31 cellular contexts compared by ENCODE assay signal in the genomic region with DNA sequence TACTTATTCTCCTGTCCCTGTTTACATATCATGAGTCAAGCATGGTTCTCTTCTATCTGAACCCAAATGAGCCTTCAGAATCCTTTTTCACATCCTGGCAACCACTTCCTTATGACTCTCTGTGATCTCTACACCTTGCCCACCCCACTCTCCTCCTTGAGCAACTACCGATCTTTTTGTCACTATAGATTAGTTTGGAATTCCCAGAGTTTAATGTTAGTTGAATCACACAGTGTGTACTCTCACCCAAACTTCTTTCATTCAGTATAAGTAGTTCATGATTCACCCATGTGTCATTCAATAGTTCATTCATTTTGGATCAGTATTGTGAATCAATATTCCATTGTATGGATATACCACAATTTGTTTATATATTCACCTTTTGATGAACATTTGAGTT.
"Had no signal": no experiment of that assay in that cellular context is flagged by ENCODE, and none has a peak within 500 bp of the region (broad histone marks: within the 10 kb centered on the region; RNA-seq: fewer than 3 reads in every experiment).

No MANE protein-coding gene starts in this region.

- ATAC-seq: activated CD4-positive, CD25-positive, alpha-beta regulatory T cell treated with anti-CD3 and anti-CD28 coated beads, Interleukin-2, amount 50 U/mL, for 24 hours; gastroesophageal sphincter; naive thymus-derived CD8-positive, alpha-beta T cell; upper lobe of right lung had no signal

- H3K4me1 ChIP-seq: parathyroid adenoma, right atrium auricular region had no signal

- H3K4me3 ChIP-seq: gastroesophageal sphincter, hepatocyte, neural progenitor cell, right atrium auricular region, smooth muscle cell, suprapubic skin, tibial artery, upper lobe of right lung had no signal

- H3K4me1 Mint-ChIP-seq: memory B cell; stimulated activated memory B cell treated with anti-CD40 and anti-IgM and Interleukin-4, amounts not matched to agents 10 μg/mL and 1 μg/mL and 100 μg/mL, for 72 hours had no signal

- H3K36me3 ChIP-seq: gastroesophageal sphincter, neural progenitor cell, right atrium auricular region, suprapubic skin, tibial artery, upper lobe of right lung had no signal

- H3K9ac ChIP-seq: neural progenitor cell, parathyroid adenoma had no signal

- DNase-seq: activated CD4-positive, alpha-beta memory T cell treated with anti-CD3 and anti-CD28 coated beads for 36 hours; activated CD4-positive, alpha-beta T cell treated with anti-CD3 and anti-CD28 coated beads, Interleukin-2, amount 10 ng/mL, durations not matched to agents 24 days and 14 days; activated CD8-positive, alpha-beta memory T cell treated with anti-CD3 and anti-CD28 coated beads, Interleukin-2, amount 50 U/mL, for 48 hours; activated gamma-delta T cell; activated naive CD4-positive, alpha-beta T cell treated with anti-CD3 and anti-CD28 coated beads, Interleukin-2, amount 10 ng/mL, durations not matched to agents 7 days and 5 days; activated T-cell treated with anti-CD3 and anti-CD28 coated beads, Interleukin-2, amount 50 U/mL, for 24 hours; amygdala; dermis blood vessel endothelial cell; effector CD8-positive, alpha-beta T cell; erythroblast; islet precursor cell; naive thymus-derived CD8-positive, alpha-beta T cell; occipital lobe; stimulated activated CD4-positive, alpha-beta T cell treated with anti-CD3 and anti-CD28 coated beads, Interleukin-1b, Interleukin-23, amount 100 ng/mL, for 48 hours; stimulated activated CD4-positive, alpha-beta T cell treated with anti-CD3 and anti-CD28 coated beads, Interleukin-4, amount 100 ng/mL, for 4 hours; stimulated activated CD8-positive, alpha-beta memory T cell treated with anti-CD3 and anti-CD28 coated beads, Interleukin-4, amount 100 ng/mL, for 48 hours; tibial artery; upper lobe of right lung had no signal

- H3K4me3 Mint-ChIP-seq: activated CD4-positive, alpha-beta memory T cell treated with anti-CD3 and anti-CD28 coated beads for 36 hours; activated CD4-positive, alpha-beta T cell treated with anti-CD3 and anti-CD28 coated beads, Interleukin-2, amount 10 ng/mL, durations not matched to agents 24 days and 14 days; activated naive CD4-positive, alpha-beta T cell treated with anti-CD3 and anti-CD28 coated beads, Interleukin-2, amount 10 ng/mL, durations not matched to agents 7 days and 5 days; activated T-cell treated with anti-CD3 and anti-CD28 coated beads, Interleukin-2, amount 50 U/mL, for 24 hours; memory B cell; naive thymus-derived CD8-positive, alpha-beta T cell; neural progenitor cell; stimulated activated memory B cell treated with anti-CD40 and anti-IgM and Interleukin-4, amounts not matched to agents 10 μg/mL and 1 μg/mL and 100 μg/mL, for 72 hours had no signal

- H3K27me3 ChIP-seq: gastroesophageal sphincter, hepatocyte, neural progenitor cell, right atrium auricular region, suprapubic skin, tibial artery, upper lobe of right lung had no signal

- H3K27ac ChIP-seq: gastroesophageal sphincter, hepatocyte, neural progenitor cell, parathyroid adenoma, right atrium auricular region, suprapubic skin, tibial artery, upper lobe of right lung, VCaP had no signal

- H3K9me3 ChIP-seq: gastroesophageal sphincter, suprapubic skin, tibial artery, upper lobe of right lung had no signal

- H3K27ac Mint-ChIP-seq: activated CD4-positive, alpha-beta memory T cell treated with anti-CD3 and anti-CD28 coated beads for 36 hours; activated CD4-positive, alpha-beta T cell treated with anti-CD3 and anti-CD28 coated beads, Interleukin-2, amount 10 ng/mL, durations not matched to agents 24 days and 14 days; activated naive CD4-positive, alpha-beta T cell treated with anti-CD3 and anti-CD28 coated beads, Interleukin-2, amount 10 ng/mL, durations not matched to agents 7 days and 5 days; activated T-cell treated with anti-CD3 and anti-CD28 coated beads, Interleukin-2, amount 50 U/mL, for 24 hours; memory B cell; naive thymus-derived CD8-positive, alpha-beta T cell; neural progenitor cell; stimulated activated memory B cell treated with anti-CD40 and anti-IgM and Interleukin-4, amounts not matched to agents 10 μg/mL and 1 μg/mL and 100 μg/mL, for 72 hours had no signal

- FAIRE-seq: colon, endometrium had no signal

- H3K27me3 Mint-ChIP-seq: activated CD4-positive, alpha-beta memory T cell treated with anti-CD3 and anti-CD28 coated beads for 36 hours; activated naive CD4-positive, alpha-beta T cell treated with anti-CD3 and anti-CD28 coated beads, Interleukin-2, amount 10 ng/mL, durations not matched to agents 7 days and 5 days; activated T-cell treated with anti-CD3 and anti-CD28 coated beads, Interleukin-2, amount 50 U/mL, for 24 hours had no signal

- H3K9me3 Mint-ChIP-seq: activated naive CD4-positive, alpha-beta T cell treated with anti-CD3 and anti-CD28 coated beads, Interleukin-2, amount 10 ng/mL, durations not matched to agents 7 days and 5 days; activated T-cell treated with anti-CD3 and anti-CD28 coated beads, Interleukin-2, amount 50 U/mL, for 24 hours had no signal
